In genomic region chr5:172852490-172853354, GRCh38 we compare ENCODE assay signal across 10 cellular contexts. TPM values are rescaled to one million over a fixed set of nuclear protein-coding genes. Genes with fewer than 3 reads are reported as not detected.
DNase-seq lines count a peak whose midpoint lies in the region; ATAC-seq and TF ChIP-seq lines count a peak whose summit lies in the region.
"Had no signal": no experiment of that assay in that cellular context is flagged by ENCODE, and none has a peak within 500 bp of the region (broad histone marks: within the 10 kb centered on the region; RNA-seq: fewer than 3 reads in every experiment).

No MANE protein-coding gene starts in this region.

- no peaks in the 10 kb centered on the region for H3K36me3 Mint-ChIP-seq in WTC11

- H3K36me3 ChIP-seq in skeletal muscle tissue (ENCODE audit: control insufficient read depth in 3 of 3, insufficient read depth in 3 of 3, low read length in 3 of 3) (peaks cover 0 to 3% (median 2%) of the 10 kb centered on the region in 3 donors), BE2C (no peaks in the 10 kb centered on the region)

- H3K27ac Mint-ChIP-seq in WTC11 = peak overlapping the region; percentile 92

- peak overlapping the region in 1 of 3 donors; percentile 45 for H3K9ac ChIP-seq in skeletal muscle tissue (ENCODE audit: low read depth in 1 of 3, low read length in 3 of 3)

- H3K9me3 ChIP-seq in skeletal muscle tissue (ENCODE audit: control insufficient read depth in 3 of 3, low read length in 3 of 3) (no peaks in the 10 kb centered on the region), BE2C (no peaks in the 10 kb centered on the region)

- peak; percentile 52 for DNase-seq in EH (ENCODE audit: low read depth)
- DNase-seq in WTC11 (ENCODE audit: low spot score) = no peak
- peak; percentile 40 for DNase-seq in fibroblast of the aortic adventitia (ENCODE audit: low read depth)
- DNase-seq in cortex of kidney (lab: John Stamatoyannopoulos, UW) = no peak
- no peak for DNase-seq in BE2C
- DNase-seq in stimulated activated CD4-positive, alpha-beta T cell treated with anti-CD3 and anti-CD28 coated beads, Interleukin-15, amount 100 ng/mL, for 24 hours = no peak
- DNase-seq: PC-3 had no signal

- H3K27me3 Mint-ChIP-seq in WTC11 (ENCODE audit: low read depth) = no peaks in the 10 kb centered on the region

- peaks cover 37 to 75% (median 68%) of the 10 kb centered on the region in 3 donors for H3K4me1 ChIP-seq in skeletal muscle tissue (ENCODE audit: control insufficient read depth in 3 of 3, insufficient read depth in 3 of 3, low read length in 3 of 3)
- H3K4me1 ChIP-seq in BE2C = peaks cover 13% of the 10 kb centered on the region

- POLR2A ChIA-PET in WTC11 (lab: Charles Lee) = interaction anchor here (1.2 kb wide), 1 partner anchor 82 kb away, joined by 4 read pairs; the partner anchor contains the start of gene DUSP1

- no peak overlapping the region for H3K4me3 Mint-ChIP-seq in WTC11

- ATAC-seq in WTC11 (no peak), GM18858 (IDR thresholded peaks at IDR 0.05; ENCODE audit: unreplicated experiment) (no peak)
- ATAC-seq: activated CD4-positive, CD25-positive, alpha-beta regulatory T cell treated with anti-CD3 and anti-CD28 coated beads, Interleukin-2, amount 50 U/mL, for 24 hours; PC-3 had no signal

- H3K9me3 Mint-ChIP-seq in WTC11 = no peaks in the 10 kb centered on the region

- no peaks in the 10 kb centered on the region for H3K27me3 ChIP-seq in skeletal muscle tissue (ENCODE audit: control insufficient read depth in 3 of 3, insufficient read depth in 3 of 3, low read length in 3 of 3)
- no peaks in the 10 kb centered on the region for H3K27me3 ChIP-seq in BE2C

- peak overlapping the region; percentile 33 for H3K27ac ChIP-seq in skeletal muscle tissue (ENCODE audit: low read depth, low read length)

- CTCF ChIA-PET in WTC11 (lab: Charles Lee) = interaction anchor here (1.0 to 1.6 kb wide), 3 partner anchors 81 to 136 kb away, joined by 3 to 8 read pairs (median 5); no protein-coding TSS in a partner anchor

- peaks cover 38% of the 10 kb centered on the region for H3K4me1 Mint-ChIP-seq in WTC11

- TF ChIP-seq CTCF in WTC11 (IDR thresholded peaks at IDR 0.05) (no peak), fibroblast of the aortic adventitia (IDR thresholded peaks at IDR 0.05; ENCODE audit: insufficient read depth, low read length) (no peak), BE2C (IDR thresholded peaks at IDR 0.05; ENCODE audit: low read depth, low read length) (no peak)

- H3K4me3 ChIP-seq in fibroblast of the aortic adventitia (ENCODE audit: low read depth, low read length) (no peak overlapping the region), skeletal muscle tissue (ENCODE audit: low read length in 3 of 3) (peak overlapping the region in 1 of 3 donors; percentile 22), BE2C (ENCODE audit: low read depth, low read length) (no peak overlapping the region)

TF ChIP-seq in WTC11, 78 proteins besides CTCF, POLR2A, EP300 and RAD21:
- TF ChIP-seq GABPB1 (CRISPR knock-in tag; IDR thresholded peaks at IDR 0.05) (peak; percentile 89), MAX (CRISPR knock-in tag; IDR thresholded peaks at IDR 0.05) (no peak)

RNA-seq across cellular contexts. Expression of gene ERGIC1, which starts 18.7 kb away (rescaled TPM):
- total RNA-seq in WTC11 (2021) = 89.8 to 101 TPM (median 97.1 TPM) in 3 replicates
- total RNA-seq in fibroblast of the aortic adventitia (ENCODE audit: low replicate concordance) = 21.7 and 193 TPM in 2 replicates
- total RNA-seq in skeletal muscle tissue = 46.4 TPM
- 103 TPM for polyA plus RNA-seq in BE2C (2012; ENCODE audit: insufficient read depth, insufficient read length, low read depth)

Comparison
In these comparisons a context has a peak if more than half of its experiments do, and no peak if none do; other contexts are left out.
1. DNase-seq: peak in EH (single experiment) and fibroblast of the aortic adventitia (single experiment); none in WTC11 (single experiment), cortex of kidney (single experiment), BE2C (single experiment) and stimulated activated CD4-positive, alpha-beta T cell treated with anti-CD3 and anti-CD28 coated beads, Interleukin-15, amount 100 ng/mL, for 24 hours (single experiment).